8 cellular contexts compared by ENCODE assay signal in the genomic region with DNA sequence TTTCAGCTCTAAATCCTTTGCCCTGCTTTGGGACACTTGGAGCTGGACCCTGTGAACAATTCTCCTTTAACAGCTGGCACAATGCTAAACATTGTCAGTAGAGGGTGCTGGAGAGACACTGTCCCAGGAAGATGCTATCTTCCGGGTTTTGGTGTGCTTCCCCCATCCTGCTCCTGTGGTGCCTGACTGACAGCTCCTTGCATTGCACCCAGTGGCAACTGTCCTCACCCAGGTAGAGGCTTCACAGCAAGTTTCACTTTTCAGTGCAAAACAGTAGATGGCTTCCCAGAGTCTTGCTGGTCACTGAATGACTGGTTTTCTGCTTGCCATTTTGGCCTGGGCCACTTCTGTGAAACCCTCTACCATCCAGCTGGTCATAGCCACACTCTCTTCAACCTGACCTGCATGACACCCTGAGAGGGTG.
A peak's percentile ranks its signal among the peaks of the same experiment; 100 is the strongest.
DNase-seq lines count a peak whose midpoint lies in the region; ATAC-seq, FAIRE-seq and TF ChIP-seq lines count a peak whose summit lies in the region.

No MANE protein-coding gene starts in this region.

- DNase-seq in cardiac muscle cell (ENCODE audit: low read depth in 1 of 2, low spot score in 1 of 2) = peak; percentile 2 to 66
- no peak for DNase-seq in right atrium auricular region (ENCODE audit: low spot score)
- DNase-seq in HT-29 (ENCODE audit: low spot score) = peak; percentile 74
- DNase-seq in SK-N-DZ (ENCODE audit: low spot score) = peak; percentile 28
- peak; percentile 1 for DNase-seq in globus pallidus (ENCODE audit: low spot score)
- peak; percentile 77 for DNase-seq in urothelium cell line (ENCODE audit: low spot score)
- DNase-seq in coronary artery (ENCODE audit: low spot score) = no peak

- peak; percentile 66 for FAIRE-seq in urothelium cell line (lab: Jason Lieb, UNC)

- peak; percentile 98 for ATAC-seq in GM21786 (IDR thresholded peaks at IDR 0.05; ENCODE audit: unreplicated experiment)

- H3K36me3 ChIP-seq in cardiac muscle cell = no peaks in the 10 kb centered on the region
- H3K36me3 ChIP-seq in right atrium auricular region = no peaks in the 10 kb centered on the region

- H3K9me3 ChIP-seq in cardiac muscle cell (ENCODE audit: low read depth) (no peaks in the 10 kb centered on the region), right atrium auricular region (no peaks in the 10 kb centered on the region)

- H3K27ac ChIP-seq in cardiac muscle cell (no peak overlapping the region), right atrium auricular region (no peak overlapping the region), coronary artery (no peak overlapping the region)

- H3K4me3 ChIP-seq in cardiac muscle cell (no peak overlapping the region), right atrium auricular region (no peak overlapping the region), coronary artery (no peak overlapping the region)

- H3K27me3 ChIP-seq in cardiac muscle cell = no peaks in the 10 kb centered on the region
- no peaks in the 10 kb centered on the region for H3K27me3 ChIP-seq in right atrium auricular region

- H3K4me1 ChIP-seq in cardiac muscle cell (ENCODE audit: low read depth) (no peaks in the 10 kb centered on the region), right atrium auricular region (no peaks in the 10 kb centered on the region)

- TF ChIP-seq CTCF in cardiac muscle cell (IDR thresholded peaks at IDR 0.05; ENCODE audit: low read depth, low read length) = peak; percentile 22
- peak in 1 of 2 donors; percentile 65 for TF ChIP-seq CTCF in right atrium auricular region (IDR thresholded peaks at IDR 0.05)
- TF ChIP-seq CTCF in coronary artery (IDR thresholded peaks at IDR 0.05) = no peak

Comparison
In these comparisons a context has a peak if more than half of its experiments do, and no peak if none do; other contexts are left out.
1. DNase-seq: peak in cardiac muscle cell (2 of 2), HT-29 (single experiment), SK-N-DZ (single experiment), globus pallidus (single experiment) and urothelium cell line (single experiment); none in right atrium auricular region (single experiment) and coronary artery (single experiment).